In genomic region chr10:70958396-70958795, GRCh38 we compare ENCODE assay signal across 15 cellular contexts.
"Had no signal": no experiment of that assay in that cellular context is flagged by ENCODE, and none has a peak within 500 bp of the region (broad histone marks: within the 10 kb centered on the region; RNA-seq: fewer than 3 reads in every experiment).

No MANE protein-coding gene starts in this region.

- FAIRE-seq: urothelium cell line had no signal

- ATAC-seq: activated CD8-positive, alpha-beta T cell treated with anti-CD3 and anti-CD28 coated beads for 36 hours; activated T-cell treated with anti-CD3 and anti-CD28 coated beads, Interleukin-2, amount 50 U/mL, for 72 hours; left ventricle myocardium superior; stimulated activated naive CD8-positive, alpha-beta T cell treated with anti-CD3 and anti-CD28 coated beads, Interleukin-15, amount 100 ng/mL, for 72 hours had no signal

- H3K4me1 ChIP-seq: colonic mucosa, thyroid gland had no signal

- H3K27ac ChIP-seq: colonic mucosa, thyroid gland had no signal

- H3K4me3 Mint-ChIP-seq: activated CD8-positive, alpha-beta T cell treated with anti-CD3 and anti-CD28 coated beads for 36 hours; activated naive CD8-positive, alpha-beta T cell treated with anti-CD3 and anti-CD28 coated beads, Interleukin-2, amount 10 ng/mL, durations not matched to agents 7 days and 5 days; activated T-cell treated with anti-CD3 and anti-CD28 coated beads, Interleukin-2, amount 50 U/mL, for 72 hours; stimulated activated naive CD8-positive, alpha-beta T cell treated with anti-CD3 and anti-CD28 coated beads, Interleukin-15, amount 100 ng/mL, for 72 hours had no signal

- H3K4me1 Mint-ChIP-seq: activated naive CD8-positive, alpha-beta T cell treated with anti-CD3 and anti-CD28 coated beads, Interleukin-2, amount 10 ng/mL, durations not matched to agents 7 days and 5 days; stimulated activated naive CD8-positive, alpha-beta T cell treated with anti-CD3 and anti-CD28 coated beads, Interleukin-15, amount 100 ng/mL, for 72 hours had no signal

- H3K9me3 ChIP-seq: colonic mucosa, thyroid gland had no signal

- H3K27me3 Mint-ChIP-seq: stimulated activated naive CD8-positive, alpha-beta T cell treated with anti-CD3 and anti-CD28 coated beads, Interleukin-15, amount 100 ng/mL, for 72 hours had no signal

- H3K36me3 Mint-ChIP-seq: activated naive CD8-positive, alpha-beta T cell treated with anti-CD3 and anti-CD28 coated beads, Interleukin-2, amount 10 ng/mL, durations not matched to agents 7 days and 5 days had no signal

- H3K27ac Mint-ChIP-seq: activated CD8-positive, alpha-beta T cell treated with anti-CD3 and anti-CD28 coated beads for 36 hours; activated naive CD8-positive, alpha-beta T cell treated with anti-CD3 and anti-CD28 coated beads, Interleukin-2, amount 10 ng/mL, durations not matched to agents 7 days and 5 days; activated T-cell treated with anti-CD3 and anti-CD28 coated beads, Interleukin-2, amount 50 U/mL, for 72 hours; stimulated activated naive CD8-positive, alpha-beta T cell treated with anti-CD3 and anti-CD28 coated beads, Interleukin-15, amount 100 ng/mL, for 72 hours had no signal

- H3K4me3 ChIP-seq: colonic mucosa, thyroid gland had no signal

- H3K9me3 Mint-ChIP-seq: activated CD8-positive, alpha-beta T cell treated with anti-CD3 and anti-CD28 coated beads for 36 hours; activated naive CD8-positive, alpha-beta T cell treated with anti-CD3 and anti-CD28 coated beads, Interleukin-2, amount 10 ng/mL, durations not matched to agents 7 days and 5 days; activated T-cell treated with anti-CD3 and anti-CD28 coated beads, Interleukin-2, amount 50 U/mL, for 72 hours; stimulated activated naive CD8-positive, alpha-beta T cell treated with anti-CD3 and anti-CD28 coated beads, Interleukin-15, amount 100 ng/mL, for 72 hours had no signal

- DNase-seq: activated CD4-positive, alpha-beta T cell treated with anti-CD3 and anti-CD28 coated beads for 1 hour; activated CD8-positive, alpha-beta memory T cell treated with anti-CD3 and anti-CD28 coated beads, Interleukin-2, amount 50 U/mL, for 4 hours; activated CD8-positive, alpha-beta T cell treated with anti-CD3 and anti-CD28 coated beads for 36 hours; activated gamma-delta T cell treated with Interleukin-2 at 50 U/mL for 16 hours; activated naive CD8-positive, alpha-beta T cell treated with anti-CD3 and anti-CD28 coated beads, Interleukin-2, amount 10 ng/mL, durations not matched to agents 7 days and 5 days; activated T-cell treated with anti-CD3 and anti-CD28 coated beads, Interleukin-2, amount 50 U/mL, for 72 hours; colonic mucosa; effector CD4-positive, alpha-beta T cell; left ventricle myocardium superior; mesendoderm; stimulated activated CD4-positive, alpha-beta T cell treated with anti-CD3 and anti-CD28 coated beads, Interleukin-4, amount 100 ng/mL, for 1 hour; stimulated activated naive CD8-positive, alpha-beta T cell treated with anti-CD3 and anti-CD28 coated beads, Interleukin-15, amount 100 ng/mL, for 72 hours; T-helper 9 cell; thyroid gland had no signal

- H3K36me3 ChIP-seq: colonic mucosa, thyroid gland had no signal

- H3K27me3 ChIP-seq: colonic mucosa, thyroid gland had no signal
